Comparison of ENCODE assay signal across 12 cellular contexts in the genomic region with DNA sequence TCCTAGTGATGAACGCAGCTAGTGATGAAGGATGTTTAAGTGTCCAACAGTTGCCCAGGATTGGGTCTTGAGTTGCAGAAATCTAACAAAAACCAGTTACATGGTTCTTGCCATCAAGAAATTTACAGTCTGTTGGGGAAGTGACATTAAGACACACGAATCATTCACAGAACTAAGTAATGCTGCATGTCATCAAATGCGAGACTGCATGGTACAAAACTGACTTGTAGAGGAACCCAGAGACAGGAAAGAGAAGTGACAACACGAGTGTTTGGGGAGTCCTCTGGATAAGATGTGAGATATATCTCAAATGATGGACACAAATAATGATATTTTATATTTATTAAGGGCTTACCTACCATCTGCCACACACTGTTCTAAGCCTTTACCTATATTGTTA. TPM values are rescaled to one million over a fixed set of nuclear protein-coding genes. Genes with fewer than 3 reads are reported as not detected.
DNase-seq lines count a peak whose midpoint lies in the region; ATAC-seq and TF ChIP-seq lines count a peak whose summit lies in the region.
"Had no signal": no experiment of that assay in that cellular context is flagged by ENCODE, and none has a peak within 500 bp of the region (broad histone marks: within the 10 kb centered on the region; RNA-seq: fewer than 3 reads in every experiment).

No MANE protein-coding gene starts in this region.

- no peaks in the 10 kb centered on the region for H3K27me3 Mint-ChIP-seq in activated naive CD4-positive, alpha-beta T cell treated with anti-CD3 and anti-CD28 coated beads, Interleukin-2, amount 50 U/mL, for 24 hours
- H3K27me3 Mint-ChIP-seq in T-helper 17 cell = no peaks in the 10 kb centered on the region
- no peaks in the 10 kb centered on the region for H3K27me3 Mint-ChIP-seq in stimulated activated naive CD8-positive, alpha-beta T cell treated with anti-CD3 and anti-CD28 coated beads, Interleukin-15, amount 100 ng/mL, for 72 hours

- no peaks in the 10 kb centered on the region for H3K9me3 ChIP-seq in T-helper 17 cell (ENCODE audit: control insufficient read depth, low read length, poor library complexity, severe bottlenecking)
- no peaks in the 10 kb centered on the region for H3K9me3 ChIP-seq in gastrocnemius medialis

- intact Hi-C loops in dorsolateral prefrontal cortex (cut with DNase I) (loop anchor here in 1 of 2 donors (10.0 kb wide), 1 partner anchor 658 kb away; no protein-coding TSS in a partner anchor), gastrocnemius medialis (cut with DNase I; ENCODE audit: low total_unique reads) (no loop called here)

- H3K27ac ChIP-seq in dorsolateral prefrontal cortex (peak overlapping the region in 30 of 59 donors; percentile 1 to 86 (median 74)), gastrocnemius medialis (no peak overlapping the region)
- H3K27ac ChIP-seq: KMS-11 had no signal

- no peak for TF ChIP-seq CTCF in dorsolateral prefrontal cortex (IDR thresholded peaks at IDR 0.05 in 54 of 56, conservative IDR thresholded peaks at IDR 0.05 in 2 of 56; ENCODE audit: low read depth in 1 of 56, partially characterized antibody in 56 of 56)
- no peak for TF ChIP-seq CTCF in gastrocnemius medialis (IDR thresholded peaks at IDR 0.05 in 4 of 5, conservative IDR thresholded peaks at IDR 0.05 in 1 of 5)

- no peaks in the 10 kb centered on the region for H3K36me3 Mint-ChIP-seq in activated naive CD4-positive, alpha-beta T cell treated with anti-CD3 and anti-CD28 coated beads, Interleukin-2, amount 50 U/mL, for 24 hours
- H3K36me3 Mint-ChIP-seq in T-helper 17 cell (ENCODE audit: low read depth) = no peaks in the 10 kb centered on the region
- H3K36me3 Mint-ChIP-seq: brain had no signal

- peak overlapping the region; percentile 98 for H3K27ac Mint-ChIP-seq in activated naive CD4-positive, alpha-beta T cell treated with anti-CD3 and anti-CD28 coated beads, Interleukin-2, amount 50 U/mL, for 24 hours
- peak overlapping the region; percentile 96 for H3K27ac Mint-ChIP-seq in T-helper 17 cell
- peak overlapping the region; percentile 99 to 100 for H3K27ac Mint-ChIP-seq in stimulated activated naive CD8-positive, alpha-beta T cell treated with anti-CD3 and anti-CD28 coated beads, Interleukin-15, amount 100 ng/mL, for 72 hours

- H3K4me1 ChIP-seq in gastrocnemius medialis = peaks cover 34 to 44% of the 10 kb centered on the region in 2 donors

- no peak for TF ChIP-seq POLR2A in gastrocnemius medialis (IDR thresholded peaks at IDR 0.05)

- DNase-seq in activated naive CD4-positive, alpha-beta T cell treated with Interleukin-2 at 50 U/mL for 16 hours = no peak
- no peak for DNase-seq in T-helper 17 cell
- no peak for DNase-seq in dorsolateral prefrontal cortex
- DNase-seq in stimulated activated naive CD8-positive, alpha-beta T cell treated with anti-CD3 and anti-CD28 coated beads, Interleukin-15, amount 100 ng/mL, for 72 hours = no peak
- no peak for DNase-seq in gastrocnemius medialis
- DNase-seq in NCI-H2196 (lab: John Stamatoyannopoulos, UW; ENCODE audit: unreplicated experiment) = no peak
- no peak for DNase-seq in GM19240 (ENCODE audit: insufficient read length, low spot score)

- ATAC-seq in T-helper 17 cell = no peak
- no peak for ATAC-seq in stimulated activated naive CD8-positive, alpha-beta T cell treated with anti-CD3 and anti-CD28 coated beads, Interleukin-15, amount 100 ng/mL, for 72 hours
- ATAC-seq in gastrocnemius medialis = no peak
- ATAC-seq: GM12878, PC-3 had no signal

- H3K27me3 ChIP-seq in dorsolateral prefrontal cortex (no peaks in the 10 kb centered on the region), gastrocnemius medialis (no peaks in the 10 kb centered on the region)

- H3K9me3 Mint-ChIP-seq in activated naive CD4-positive, alpha-beta T cell treated with anti-CD3 and anti-CD28 coated beads, Interleukin-2, amount 50 U/mL, for 24 hours = no peaks in the 10 kb centered on the region
- H3K9me3 Mint-ChIP-seq in stimulated activated naive CD8-positive, alpha-beta T cell treated with anti-CD3 and anti-CD28 coated beads, Interleukin-15, amount 100 ng/mL, for 72 hours = no peaks in the 10 kb centered on the region
- H3K9me3 Mint-ChIP-seq: brain had no signal

- H3K36me3 ChIP-seq in gastrocnemius medialis = no peaks in the 10 kb centered on the region

- no peak overlapping the region for H3K4me3 ChIP-seq in dorsolateral prefrontal cortex
- no peak overlapping the region for H3K4me3 ChIP-seq in gastrocnemius medialis
- H3K4me3 ChIP-seq: GM12878 had no signal

- peak overlapping the region; percentile 82 for H3K4me3 Mint-ChIP-seq in activated naive CD4-positive, alpha-beta T cell treated with anti-CD3 and anti-CD28 coated beads, Interleukin-2, amount 50 U/mL, for 24 hours
- H3K4me3 Mint-ChIP-seq in T-helper 17 cell = peak overlapping the region; percentile 90
- peak overlapping the region; percentile 74 to 78 for H3K4me3 Mint-ChIP-seq in stimulated activated naive CD8-positive, alpha-beta T cell treated with anti-CD3 and anti-CD28 coated beads, Interleukin-15, amount 100 ng/mL, for 72 hours

- peaks cover 90% of the 10 kb centered on the region for H3K4me1 Mint-ChIP-seq in activated naive CD4-positive, alpha-beta T cell treated with anti-CD3 and anti-CD28 coated beads, Interleukin-2, amount 50 U/mL, for 24 hours
- H3K4me1 Mint-ChIP-seq in T-helper 17 cell = peaks cover 75% of the 10 kb centered on the region
- peaks cover 99% of the 10 kb centered on the region for H3K4me1 Mint-ChIP-seq in stimulated activated naive CD8-positive, alpha-beta T cell treated with anti-CD3 and anti-CD28 coated beads, Interleukin-15, amount 100 ng/mL, for 72 hours

- in situ Hi-C loops in gastrocnemius medialis (cut with MboI; ENCODE audit: low sequenced_read_pairs in 4 of 4) = no loop called here

RNA-seq across cellular contexts. Expression of gene SYNE3, which starts 6.1 kb away (rescaled TPM):
- total RNA-seq in T-helper 17 cell (10 to 100 TPM; 59.6 to 64.8 TPM), dorsolateral prefrontal cortex (10 to 100 TPM in 85 of 120 experiments, 1 to 10 TPM in 35; 5.1 to 41.5 (median 12.5) TPM), gastrocnemius medialis (1 to 10 TPM; 4.7 to 7.1 (median 5.1) TPM)

RNA-seq across cellular contexts. Expression of gene GLRX5, which starts 12.3 kb away (rescaled TPM):
- total RNA-seq in T-helper 17 cell (10 to 100 TPM; 14.8 to 17.7 TPM), dorsolateral prefrontal cortex (10 to 100 TPM; 17.9 to 48.1 (median 33.3) TPM), gastrocnemius medialis (10 to 100 TPM; 28.0 to 83.2 (median 74.0) TPM)

Comparison
In these comparisons a context has a peak if more than half of its experiments do, and no peak if none do; other contexts are left out.
1. H3K27ac ChIP-seq: peak in dorsolateral prefrontal cortex (30 of 59); none in gastrocnemius medialis (0 of 4).
2. Peak in every context shown above with its lines, with median percentiles within 50 percentile points of each other: H3K27ac Mint-ChIP-seq and H3K4me3 Mint-ChIP-seq.